In the genomic region with DNA sequence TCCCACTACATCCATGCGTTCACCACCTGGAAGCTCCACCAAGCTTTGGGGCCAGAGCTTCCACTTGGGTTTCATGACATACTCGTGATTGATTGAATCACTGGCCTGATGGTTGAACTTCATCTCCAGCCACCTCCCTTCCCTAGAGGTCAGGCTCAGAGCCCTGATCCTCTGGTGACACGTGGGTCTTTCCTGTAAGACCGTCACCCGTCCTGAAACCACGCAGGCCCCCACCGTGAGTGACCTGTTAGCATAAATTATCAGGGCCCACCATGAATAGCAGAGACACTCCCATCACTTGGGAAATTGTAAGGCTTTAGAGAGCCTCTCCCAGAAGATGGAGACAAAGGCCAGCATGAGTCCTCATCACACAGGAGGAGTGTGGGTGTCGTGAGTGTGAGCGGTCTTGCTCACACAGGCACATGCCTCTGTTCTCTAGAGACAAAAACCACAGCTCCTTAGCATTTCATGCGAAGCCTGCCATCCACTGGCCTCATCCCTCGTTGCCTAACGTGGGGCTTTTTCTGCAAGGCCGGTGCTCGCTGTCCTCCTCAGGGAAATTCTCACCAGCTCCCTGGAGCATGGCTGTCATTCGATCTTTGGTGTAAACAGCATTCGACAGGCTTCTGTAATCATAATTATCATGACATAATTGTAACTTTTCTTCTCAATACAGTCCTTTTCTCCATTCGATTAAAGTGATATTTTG, we compare ENCODE assay signal across 10 cellular contexts.
DNase-seq lines count a peak whose midpoint lies in the region; ATAC-seq and TF ChIP-seq lines count a peak whose summit lies in the region.
"Had no signal": no experiment of that assay in that cellular context is flagged by ENCODE, and none has a peak within 500 bp of the region (broad histone marks: within the 10 kb centered on the region; RNA-seq: fewer than 3 reads in every experiment).

No MANE protein-coding gene starts in this region.

- H3K4me3 ChIP-seq in spleen = no peak overlapping the region

- H3K27ac ChIP-seq in spleen = no peak overlapping the region
- H3K27ac ChIP-seq: HL-60 had no signal

- no peaks in the 10 kb centered on the region for H3K27me3 ChIP-seq in spleen (replicated peaks in 1 of 7)

- H3K36me3 Mint-ChIP-seq in activated CD4-positive, alpha-beta T cell treated with anti-CD3 and anti-CD28 coated beads, Interleukin-2, amount 10 ng/mL, durations not matched to agents 7 days and 5 days (ENCODE audit: low read depth) = peaks cover 8% of the 10 kb centered on the region
- no peaks in the 10 kb centered on the region for H3K36me3 Mint-ChIP-seq in activated CD4-positive, alpha-beta memory T cell treated with anti-CD3 and anti-CD28 coated beads for 36 hours
- H3K36me3 Mint-ChIP-seq: CD14-positive monocyte had no signal

- peaks cover 76% of the 10 kb centered on the region for H3K4me1 Mint-ChIP-seq in activated CD4-positive, alpha-beta T cell treated with anti-CD3 and anti-CD28 coated beads, Interleukin-2, amount 10 ng/mL, durations not matched to agents 7 days and 5 days
- H3K4me1 Mint-ChIP-seq in activated CD4-positive, alpha-beta memory T cell treated with anti-CD3 and anti-CD28 coated beads for 36 hours (ENCODE audit: low read depth) = peaks cover 65% of the 10 kb centered on the region

- H3K4me1 ChIP-seq in spleen = peaks cover 6 to 31% (median 14%) of the 10 kb centered on the region in 6 donors

- CTCF ChIA-PET in activated CD4-positive, alpha-beta T cell treated with anti-CD3 and anti-CD28 coated beads, Interleukin-2, amount 10 ng/mL, durations not matched to agents 7 days and 5 days (lab: Charles Lee) = interaction anchor here (0.5 to 2.5 kb wide), 9 partner anchors 10 to 107 kb away, joined by 3 to 10 read pairs (median 3); no protein-coding TSS in a partner anchor
- CTCF ChIA-PET in activated CD4-positive, alpha-beta memory T cell treated with anti-CD3 and anti-CD28 coated beads for 36 hours (lab: Charles Lee) = interaction anchor here (0.7 to 1.7 kb wide), 5 partner anchors 10 to 162 kb away, joined by 3 to 4 read pairs (median 3); no protein-coding TSS in a partner anchor

- intact Hi-C loops in activated CD4-positive, alpha-beta memory T cell treated with anti-CD3 and anti-CD28 coated beads for 36 hours (cut with micrococcal nuclease) = no loop called here
- intact Hi-C loops in sciatic nerve (cut with DNase I) = no loop called here
- intact Hi-C loops in spleen (cut with DNase I; ENCODE audit: low total_unique reads) = no loop called here

- peaks cover 8% of the 10 kb centered on the region for H3K9me3 Mint-ChIP-seq in activated CD4-positive, alpha-beta T cell treated with anti-CD3 and anti-CD28 coated beads, Interleukin-2, amount 10 ng/mL, durations not matched to agents 7 days and 5 days
- no peaks in the 10 kb centered on the region for H3K9me3 Mint-ChIP-seq in activated CD4-positive, alpha-beta memory T cell treated with anti-CD3 and anti-CD28 coated beads for 36 hours

- 76 to 88% (median 82%) methylated on average over 17 of the region's 17 CpGs for WGBS in spleen, 5 donors

- no peak for DNase-seq in activated CD4-positive, alpha-beta T cell treated with anti-CD3 and anti-CD28 coated beads, Interleukin-2, amount 10 ng/mL, durations not matched to agents 7 days and 5 days
- no peak for DNase-seq in activated CD4-positive, alpha-beta T cell treated with anti-CD3 and anti-CD28 coated beads, Interleukin-2, amount 50 U/mL, for 4 hours
- DNase-seq in activated CD4-positive, alpha-beta memory T cell treated with anti-CD3 and anti-CD28 coated beads for 36 hours = peak; percentile 50
- no peak for DNase-seq in sciatic nerve (ENCODE audit: low spot score)
- DNase-seq in activated gamma-delta T cell (lab: John Stamatoyannopoulos, UW) = no peak
- no peak for DNase-seq in stimulated activated CD4-positive, alpha-beta T cell treated with anti-CD3 and anti-CD28 coated beads, Interleukin-15, amount 100 ng/mL, for 24 hours
- no peak for DNase-seq in spleen

- no peak for TF ChIP-seq POLR2A in spleen (IDR thresholded peaks at IDR 0.05)

- ATAC-seq in HG02588 (IDR thresholded peaks at IDR 0.05; ENCODE audit: unreplicated experiment) = peak; percentile 37
- ATAC-seq in sciatic nerve = peak; percentile 83

- POLR2A ChIA-PET in activated CD4-positive, alpha-beta T cell treated with anti-CD3 and anti-CD28 coated beads, Interleukin-2, amount 10 ng/mL, durations not matched to agents 7 days and 5 days (lab: Charles Lee) = no interaction called here
- POLR2A ChIA-PET in activated CD4-positive, alpha-beta memory T cell treated with anti-CD3 and anti-CD28 coated beads for 36 hours (lab: Charles Lee) = interaction anchor here (1.0 to 1.3 kb wide), 2 partner anchors 9 to 18 kb away, joined by 3 to 4 read pairs; no protein-coding TSS in a partner anchor

- peak overlapping the region; percentile 44 for H3K27ac Mint-ChIP-seq in activated CD4-positive, alpha-beta T cell treated with anti-CD3 and anti-CD28 coated beads, Interleukin-2, amount 10 ng/mL, durations not matched to agents 7 days and 5 days
- H3K27ac Mint-ChIP-seq in activated CD4-positive, alpha-beta memory T cell treated with anti-CD3 and anti-CD28 coated beads for 36 hours = peak overlapping the region; percentile 23

- no peaks in the 10 kb centered on the region for H3K9me3 ChIP-seq in spleen

- no peak overlapping the region for H3K4me3 Mint-ChIP-seq in activated CD4-positive, alpha-beta T cell treated with anti-CD3 and anti-CD28 coated beads, Interleukin-2, amount 10 ng/mL, durations not matched to agents 7 days and 5 days
- H3K4me3 Mint-ChIP-seq in activated CD4-positive, alpha-beta memory T cell treated with anti-CD3 and anti-CD28 coated beads for 36 hours = no peak overlapping the region
- H3K4me3 Mint-ChIP-seq: CD14-positive monocyte had no signal

- H3K27me3 Mint-ChIP-seq in activated CD4-positive, alpha-beta T cell treated with anti-CD3 and anti-CD28 coated beads, Interleukin-2, amount 10 ng/mL, durations not matched to agents 7 days and 5 days = no peaks in the 10 kb centered on the region
- H3K27me3 Mint-ChIP-seq in activated CD4-positive, alpha-beta memory T cell treated with anti-CD3 and anti-CD28 coated beads for 36 hours = peaks cover 9% of the 10 kb centered on the region

- no peaks in the 10 kb centered on the region for H3K36me3 ChIP-seq in spleen

- peak in 5 of 11 experiments; percentile 13 to 37 (median 22) for TF ChIP-seq CTCF in spleen (IDR thresholded peaks at IDR 0.05 in 8 of 11, conservative IDR thresholded peaks at IDR 0.05 in 3 of 11)
